In the genomic region with DNA sequence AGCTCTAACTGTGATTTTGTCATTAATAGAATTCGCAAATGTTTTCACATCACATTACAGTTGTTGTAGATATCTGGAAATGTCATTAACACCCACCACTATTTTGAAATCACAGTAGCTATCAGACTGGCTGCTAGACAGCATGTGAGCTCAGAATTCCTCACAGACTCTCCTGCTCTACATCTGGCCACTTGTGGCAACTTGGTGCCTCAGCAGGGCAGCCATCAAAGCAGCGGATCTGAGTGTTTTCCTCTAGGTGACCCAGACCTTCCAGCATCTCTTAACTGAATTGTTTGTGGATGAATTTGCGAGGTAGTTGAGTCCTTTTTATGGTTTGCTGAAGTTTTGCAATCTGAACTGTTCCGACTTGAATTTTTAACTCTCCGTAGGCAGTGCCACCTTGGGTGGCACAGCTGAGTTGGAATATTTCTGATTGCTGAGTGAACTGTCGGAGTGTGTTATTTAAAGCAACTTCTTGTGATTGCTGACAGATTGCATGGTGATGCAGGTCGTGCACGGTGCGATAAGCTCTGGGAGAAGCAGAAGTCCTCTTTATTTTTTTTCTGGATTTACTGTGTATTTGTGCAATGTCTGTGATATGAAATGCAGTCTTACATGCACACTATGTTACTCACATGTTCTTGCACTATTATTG, we compare ENCODE assay signal across 24 cellular contexts.
"Had no signal": no experiment of that assay in that cellular context is flagged by ENCODE, and none has a peak within 500 bp of the region (broad histone marks: within the 10 kb centered on the region; RNA-seq: fewer than 3 reads in every experiment).

No MANE protein-coding gene starts in this region.

- H3K4me3 Mint-ChIP-seq: naive B cell, nephron had no signal

- H3K36me3 Mint-ChIP-seq: naive B cell had no signal

- H3K9me3 ChIP-seq: esophagus muscularis mucosa, gastroesophageal sphincter, left lung, pancreas, right lobe of liver, spleen, stomach, thoracic aorta, transverse colon had no signal

- H3K4me1 Mint-ChIP-seq: naive B cell, nephron had no signal

- H3K4me3 ChIP-seq: esophagus muscularis mucosa, gastroesophageal sphincter, hepatocyte, left lung, lung, pancreas, right lobe of liver, spleen, stomach, thoracic aorta, transverse colon had no signal

- DNase-seq: effector memory CD4-positive, alpha-beta T cell; left lung; mesenchymal stem cell; naive B cell; occipital lobe; pancreas; right lobe of liver; spleen; stimulated activated CD4-positive, alpha-beta T cell treated with anti-CD3 and anti-CD28 coated beads, Interleukin-15, amount 100 ng/mL, for 24 hours; stimulated activated CD4-positive, alpha-beta T cell treated with anti-CD3 and anti-CD28 coated beads, Interleukin-1b, Interleukin-23, amount 100 ng/mL, for 48 hours; stimulated activated CD4-positive, alpha-beta T cell treated with anti-CD3 and anti-CD28 coated beads, Interleukin-4, amount 100 ng/mL, for 4 hours; stimulated activated naive CD4-positive, alpha-beta T cell; stomach; substantia nigra; transverse colon had no signal

- H3K27ac Mint-ChIP-seq: naive B cell, nephron, progenitor cell of endocrine pancreas had no signal

- H3K27ac ChIP-seq: epithelial cell of prostate, esophagus muscularis mucosa, gastroesophageal sphincter, hepatocyte, left lung, pancreas, right lobe of liver, spleen, stomach, thoracic aorta, transverse colon had no signal

- FAIRE-seq: islet of Langerhans, pancreas had no signal

- H3K4me1 ChIP-seq: esophagus muscularis mucosa, gastroesophageal sphincter, left lung, pancreas, right lobe of liver, spleen, stomach, transverse colon had no signal

- H3K27me3 Mint-ChIP-seq: naive B cell, progenitor cell of endocrine pancreas had no signal

- H3K36me3 ChIP-seq: esophagus muscularis mucosa, gastroesophageal sphincter, left lung, pancreas, right lobe of liver, spleen, stomach, thoracic aorta, transverse colon had no signal

- H3K27me3 ChIP-seq: esophagus muscularis mucosa, gastroesophageal sphincter, hepatocyte, left lung, pancreas, right lobe of liver, spleen, stomach, transverse colon had no signal
